In genomic region chr12:122395319-122395718, GRCh38 we compare ENCODE assay signal across 13 cellular contexts. TPM values are rescaled to one million over a fixed set of nuclear protein-coding genes. Genes with fewer than 3 reads are reported as not detected.
DNase-seq lines count a peak whose midpoint lies in the region; ATAC-seq and TF ChIP-seq lines count a peak whose summit lies in the region.
"Had no signal": no experiment of that assay in that cellular context is flagged by ENCODE, and none has a peak within 500 bp of the region (broad histone marks: within the 10 kb centered on the region; RNA-seq: fewer than 3 reads in every experiment).

No MANE protein-coding gene starts in this region.

- H3K27ac Mint-ChIP-seq in HFFc6 = peak overlapping the region; percentile 95
- H3K27ac Mint-ChIP-seq in effector memory CD8-positive, alpha-beta T cell = peak overlapping the region in 1 of 2 donors; percentile 36
- H3K27ac Mint-ChIP-seq: activated T-helper 17 cell treated with anti-CD3 and anti-CD28 coated beads, Interleukin-2, amount 50 U/mL, for 72 hours had no signal

- H3K4me3 Mint-ChIP-seq in HFFc6 = peak overlapping the region; percentile 69
- no peak overlapping the region for H3K4me3 Mint-ChIP-seq in effector memory CD8-positive, alpha-beta T cell
- H3K4me3 Mint-ChIP-seq: activated T-helper 17 cell treated with anti-CD3 and anti-CD28 coated beads, Interleukin-2, amount 50 U/mL, for 72 hours had no signal

- H3K4me1 Mint-ChIP-seq in HFFc6 (ENCODE audit: low read depth) = peaks cover 54% of the 10 kb centered on the region
- H3K4me1 Mint-ChIP-seq in effector memory CD8-positive, alpha-beta T cell (ENCODE audit: low read depth in 2 of 2) = peaks cover 9 to 17% of the 10 kb centered on the region in 2 donors

- no peaks in the 10 kb centered on the region for H3K9me3 Mint-ChIP-seq in HFFc6
- H3K9me3 Mint-ChIP-seq in effector memory CD8-positive, alpha-beta T cell = no peaks in the 10 kb centered on the region
- H3K9me3 Mint-ChIP-seq: activated T-helper 17 cell treated with anti-CD3 and anti-CD28 coated beads, Interleukin-2, amount 50 U/mL, for 72 hours had no signal

- H3K4me3 ChIP-seq in ACC112 (ENCODE audit: low read depth, low read length) (peak overlapping the region; percentile 48), cardiac fibroblast (replicated peaks in 1 of 2; ENCODE audit: low read depth in 2 of 2, low read length in 2 of 2) (no peak overlapping the region), muscle layer of duodenum (ENCODE audit: low read depth in 1 of 2, low read length in 2 of 2) (no peak overlapping the region), lower lobe of right lung (no peak overlapping the region)
- H3K4me3 ChIP-seq: upper lobe of left lung had no signal

- no peaks in the 10 kb centered on the region for H3K27me3 ChIP-seq in ACC112 (ENCODE audit: insufficient read depth, low read length)
- no peaks in the 10 kb centered on the region for H3K27me3 ChIP-seq in muscle layer of duodenum (ENCODE audit: low read depth, low read length)
- no peaks in the 10 kb centered on the region for H3K27me3 ChIP-seq in lower lobe of right lung (ENCODE audit: low read depth)
- H3K27me3 ChIP-seq: upper lobe of left lung had no signal

- peaks cover 1% of the 10 kb centered on the region for H3K27me3 Mint-ChIP-seq in HFFc6 (ENCODE audit: insufficient read depth)
- H3K27me3 Mint-ChIP-seq in effector memory CD8-positive, alpha-beta T cell = no peaks in the 10 kb centered on the region
- H3K27me3 Mint-ChIP-seq: activated T-helper 17 cell treated with anti-CD3 and anti-CD28 coated beads, Interleukin-2, amount 50 U/mL, for 72 hours had no signal

- peaks cover 25% of the 10 kb centered on the region for H3K4me1 ChIP-seq in ACC112 (ENCODE audit: control insufficient read depth, insufficient read depth, low read length, unreplicated experiment)
- H3K4me1 ChIP-seq in muscle layer of duodenum (ENCODE audit: control insufficient read depth in 1 of 2, insufficient read depth in 2 of 2, low read length in 2 of 2) = peaks cover 0 to 8% of the 10 kb centered on the region in 2 donors
- H3K4me1 ChIP-seq in lower lobe of right lung = peaks cover 16% of the 10 kb centered on the region

- H3K27ac ChIP-seq in ACC112 (ENCODE audit: low read depth, low read length) (peak overlapping the region; percentile 78), muscle layer of duodenum (ENCODE audit: low read length) (peak overlapping the region; percentile 42), lower lobe of right lung (no peak overlapping the region)

- no peak overlapping the region for H2AFZ ChIP-seq in ACC112 (ENCODE audit: low read length, unreplicated experiment)

- peaks cover 72% of the 10 kb centered on the region for H3K79me2 ChIP-seq in ACC112 (ENCODE audit: control insufficient read depth, insufficient read depth, low read length, unreplicated experiment)

- ATAC-seq in effector memory CD8-positive, alpha-beta T cell (replicated peaks) = no peak
- no peak for ATAC-seq in GM19463 (IDR thresholded peaks at IDR 0.05; ENCODE audit: unreplicated experiment)
- ATAC-seq in lower lobe of right lung = no peak
- ATAC-seq: activated T-helper 17 cell treated with anti-CD3 and anti-CD28 coated beads, Interleukin-2, amount 50 U/mL, for 72 hours had no signal

- intact Hi-C loops in lower lobe of right lung (cut with DNase I) = no loop called here

- TF ChIP-seq CTCF in HFFc6 (IDR thresholded peaks at IDR 0.05) (no peak), cardiac fibroblast (IDR thresholded peaks at IDR 0.05; ENCODE audit: low read depth, low read length) (no peak), lower lobe of right lung (IDR thresholded peaks at IDR 0.05) (no peak)

- DNase-seq in HFFc6 = peak; percentile 80
- peak; percentile 60 to 86 for DNase-seq in cardiac fibroblast (ENCODE audit: low read depth in 2 of 2)
- DNase-seq in pons (ENCODE audit: low spot score) = no peak
- no peak for DNase-seq in effector memory CD8-positive, alpha-beta T cell
- no peak for DNase-seq in lower lobe of right lung
- DNase-seq: DMS79, NCI-H1436 treated with DMSO at 0.1 percent for 48 hours, SIG-M5, upper lobe of left lung had no signal

- H3K36me3 ChIP-seq in ACC112 (ENCODE audit: insufficient read depth, low read length) (no peaks in the 10 kb centered on the region), muscle layer of duodenum (ENCODE audit: control insufficient read depth in 1 of 2, insufficient read depth in 2 of 2, low read length in 2 of 2) (peaks cover 0 to 12% of the 10 kb centered on the region in 2 donors), lower lobe of right lung (no peaks in the 10 kb centered on the region)
- H3K36me3 ChIP-seq: upper lobe of left lung had no signal

- H3K36me3 Mint-ChIP-seq in HFFc6 (ENCODE audit: low read depth) = peaks cover 9% of the 10 kb centered on the region
- H3K36me3 Mint-ChIP-seq in effector memory CD8-positive, alpha-beta T cell (ENCODE audit: insufficient read depth) = peaks cover 18% of the 10 kb centered on the region

- H3K9me3 ChIP-seq in muscle layer of duodenum (ENCODE audit: control insufficient read depth in 1 of 2, low read length in 2 of 2) (no peaks in the 10 kb centered on the region), lower lobe of right lung (no peaks in the 10 kb centered on the region)
- H3K9me3 ChIP-seq: upper lobe of left lung had no signal

RNA-seq across cellular contexts. Expression of gene CLIP1, which starts 27.1 kb away (rescaled TPM):
- 10 to 100 TPM; 62.5 to 71.9 (median 69.1) TPM for total RNA-seq in HFFc6 (2021; fragmentation: NEBNext Ultra II Directional; extraction: Animal tissue kit (Norgen Biotek cat#: 25700))
- total RNA-seq in lower lobe of right lung = 78.2 TPM

Comparison
In these comparisons a context has a peak if more than half of its experiments do, and no peak if none do; other contexts are left out.
1. DNase-seq: peak in HFFc6 (single experiment) and cardiac fibroblast (2 of 2); none in pons (single experiment), effector memory CD8-positive, alpha-beta T cell (0 of 3) and lower lobe of right lung (single experiment).